Comparison of ENCODE assay signal across 19 cellular contexts in the genomic region with DNA sequence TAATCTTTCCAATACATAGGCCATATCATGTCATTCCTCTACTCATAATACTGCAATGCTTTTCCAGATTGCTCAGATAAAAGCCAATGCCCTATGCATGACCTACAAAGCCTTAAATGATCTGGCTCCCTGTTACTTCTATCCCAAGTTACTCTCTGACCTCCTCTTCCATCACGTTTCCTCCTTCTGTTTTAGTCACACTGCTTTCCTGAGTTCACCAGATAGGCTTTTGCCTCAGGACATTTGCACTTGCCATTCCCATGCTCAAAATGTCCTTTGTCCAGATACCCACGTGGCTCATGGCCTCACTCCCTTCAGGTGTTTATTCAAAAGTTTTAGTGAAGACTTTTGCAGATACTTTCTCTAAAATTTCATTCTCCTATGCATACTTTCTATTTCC.
DNase-seq lines count a peak whose midpoint lies in the region; ATAC-seq and TF ChIP-seq lines count a peak whose summit lies in the region.
"Had no signal": no experiment of that assay in that cellular context is flagged by ENCODE, and none has a peak within 500 bp of the region (broad histone marks: within the 10 kb centered on the region; RNA-seq: fewer than 3 reads in every experiment).

No MANE protein-coding gene starts in this region.

- CTCF ChIA-PET in PC-3 (lab: Charles Lee): no interaction called here
- CTCF ChIA-PET in Panc1 (lab: Charles Lee): no interaction called here
- CTCF ChIA-PET in CD4-positive, alpha-beta T cell (lab: Charles Lee): no interaction called here

- H3K4me1 ChIP-seq in PC-3 (ENCODE audit: insufficient read depth, low read length): peaks cover 41% of the 10 kb centered on the region
- H3K4me1 ChIP-seq in Panc1 (ENCODE audit: control insufficient read depth, insufficient read depth, low read length): no peaks in the 10 kb centered on the region
- peaks cover 1% of the 10 kb centered on the region for H3K4me1 ChIP-seq in mesenchymal stem cell (ENCODE audit: control insufficient read depth, insufficient read depth, low read depth, low read length)
- H3K4me1 ChIP-seq: BE2C, Caco-2 had no signal

- H3K79me1 ChIP-seq in mesenchymal stem cell (replicated peaks; ENCODE audit: low read length, poor library complexity, severe bottlenecking): no peaks in the 10 kb centered on the region

- H3K27me3 ChIP-seq in PC-3 (ENCODE audit: low read length) (no peaks in the 10 kb centered on the region), Panc1 (ENCODE audit: control insufficient read depth, insufficient read depth, low read length) (no peaks in the 10 kb centered on the region), mesenchymal stem cell (ENCODE audit: control insufficient read depth in 1 of 2, insufficient read depth in 1 of 2, low read length in 2 of 2) (no peaks in the 10 kb centered on the region)
- H3K27me3 ChIP-seq in CD4-positive, alpha-beta T cell (ENCODE audit: control insufficient read depth, insufficient read depth, low read length): no peaks in the 10 kb centered on the region
- H3K27me3 ChIP-seq: BE2C, BLaER1 had no signal

- DNase-seq in PC-3 (no peak), Panc1 (ENCODE audit: low read depth, low spot score) (no peak), mesenchymal stem cell (no peak), posterior cingulate gyrus (no peak), left cardiac atrium (no peak)
- no peak for DNase-seq in CD4-positive, alpha-beta T cell
- DNase-seq: 8988T; ACHN; BE2C; C1 segment of cervical spinal cord; Caco-2; Calu3; CD4-positive, CD25-positive, alpha-beta regulatory T cell; CD8-positive, alpha-beta T cell; DMS79 treated with DMSO at 0.1 percent for 48 hours; GF-D8 had no signal

- H3K27ac ChIP-seq in PC-3 (ENCODE audit: low read length): peak overlapping the region; percentile 33
- peak overlapping the region; percentile 42; the same call in 1 of the 2 replicates for H3K27ac ChIP-seq in Panc1 (ENCODE audit: low read length)
- no peak overlapping the region for H3K27ac ChIP-seq in mesenchymal stem cell (ENCODE audit: low read length, poor library complexity, severe bottlenecking)
- H3K27ac ChIP-seq in CD4-positive, alpha-beta T cell (ENCODE audit: low read depth, low read length): no peak overlapping the region
- H3K27ac ChIP-seq: BLaER1 had no signal

- H2AK5ac ChIP-seq in mesenchymal stem cell (ENCODE audit: low read length, severe bottlenecking): peak overlapping the region; percentile 79

- no peak overlapping the region for H3K4ac ChIP-seq in mesenchymal stem cell (ENCODE audit: low read depth in 1 of 2, low read length in 2 of 2)

- peak overlapping the region; percentile 69 for H3K4me2 ChIP-seq in PC-3 (ENCODE audit: low read length)
- no peak overlapping the region for H3K4me2 ChIP-seq in mesenchymal stem cell (ENCODE audit: low read length, poor library complexity, severe bottlenecking)
- H3K4me2 ChIP-seq: BLaER1 had no signal

- H4K20me1 ChIP-seq in PC-3 (ENCODE audit: low read length): no peaks in the 10 kb centered on the region
- H4K20me1 ChIP-seq: BLaER1 had no signal

- H2BK12ac ChIP-seq in mesenchymal stem cell (ENCODE audit: low read length in 2 of 2): no peak overlapping the region

- H4K91ac ChIP-seq in mesenchymal stem cell (ENCODE audit: low read length): no peak overlapping the region

- H3K36me3 Mint-ChIP-seq in CD4-positive, alpha-beta T cell (ENCODE audit: low read depth): no peaks in the 10 kb centered on the region
- H3K36me3 Mint-ChIP-seq: CD14-positive monocyte; CD4-positive, CD25-positive, alpha-beta regulatory T cell; CD8-positive, alpha-beta T cell had no signal

- H2BK15ac ChIP-seq in mesenchymal stem cell (ENCODE audit: low read depth, poor library complexity, severe bottlenecking): no peak overlapping the region

- ATAC-seq in PC-3 (no peak), Panc1 (no peak), GM19395 (IDR thresholded peaks at IDR 0.05; ENCODE audit: unreplicated experiment) (no peak), left cardiac atrium (no peak)
- ATAC-seq in CD4-positive, alpha-beta T cell (ENCODE audit: poor library complexity): no peak
- ATAC-seq: CD8-positive, alpha-beta T cell had no signal

- BruUV-seq in PC-3 (replicated peaks; lab: Mats Ljungman, UMichigan) (no TSS peak), Panc1 (replicated peaks; lab: Mats Ljungman, UMichigan) (no TSS peak)

- WGBS in mesenchymal stem cell: 68% methylated on average over 2 of the region's 2 CpGs

- no peaks in the 10 kb centered on the region for H3K4me1 Mint-ChIP-seq in CD4-positive, alpha-beta T cell (ENCODE audit: low read depth)
- H3K4me1 Mint-ChIP-seq: CD14-positive monocyte; CD4-positive, CD25-positive, alpha-beta regulatory T cell had no signal

- H3K9me2 ChIP-seq in PC-3 (replicated peaks; ENCODE audit: low read length): no peaks in the 10 kb centered on the region

- intact Hi-C loops in PC-3 (cut with micrococcal nuclease): loop anchor here (5.0 kb wide), 1 partner anchor 136 kb away; no protein-coding TSS in a partner anchor
- intact Hi-C loops in Panc1 (cut with micrococcal nuclease; ENCODE audit: unreplicated experiment): no loop called here
- intact Hi-C loops in posterior cingulate gyrus (cut with DNase I): no loop called here
- intact Hi-C loops in CD4-positive, alpha-beta T cell (cut with DNase I, micrococcal nuclease): no loop called here
- intact Hi-C loops in left cardiac atrium (cut with DNase I): no loop called here

- H3K23ac ChIP-seq in mesenchymal stem cell (ENCODE audit: low read length in 2 of 2): no peak overlapping the region

- no peak overlapping the region for H3K4me3 Mint-ChIP-seq in CD4-positive, alpha-beta T cell
- H3K4me3 Mint-ChIP-seq: CD14-positive monocyte; CD4-positive, CD25-positive, alpha-beta regulatory T cell; CD8-positive, alpha-beta T cell had no signal

- H3K36me3 ChIP-seq in PC-3 (ENCODE audit: low read depth, low read length) (no peaks in the 10 kb centered on the region), Panc1 (ENCODE audit: control insufficient read depth, insufficient read depth, low read length) (no peaks in the 10 kb centered on the region), mesenchymal stem cell (ENCODE audit: control insufficient read depth in 1 of 2, insufficient read depth in 2 of 2, low read depth in 1 of 2, low read length in 2 of 2) (no peaks in the 10 kb centered on the region)
- H3K36me3 ChIP-seq: BE2C, BLaER1 had no signal

- H3F3A ChIP-seq in PC-3 (ENCODE audit: low read length, unreplicated experiment): no peaks in the 10 kb centered on the region

- no peak overlapping the region for H4K8ac ChIP-seq in mesenchymal stem cell (ENCODE audit: low read length)

- H3K14ac ChIP-seq in mesenchymal stem cell (ENCODE audit: low read length in 2 of 2): no peak overlapping the region

- in situ Hi-C loops in Panc1 (cut with HindIII; ENCODE audit: low pct_unique_long_range_greater_than_20kb, low sequenced_read_pairs): no loop called here

- no peaks in the 10 kb centered on the region for H3K27me3 Mint-ChIP-seq in CD4-positive, alpha-beta T cell
- H3K27me3 Mint-ChIP-seq: CD4-positive, CD25-positive, alpha-beta regulatory T cell had no signal

- no peak overlapping the region for H3K27ac Mint-ChIP-seq in CD4-positive, alpha-beta T cell
- H3K27ac Mint-ChIP-seq: CD14-positive monocyte; CD4-positive, CD25-positive, alpha-beta regulatory T cell; CD8-positive, alpha-beta T cell had no signal

- H3K18ac ChIP-seq in mesenchymal stem cell (ENCODE audit: low read depth in 1 of 2, low read length in 2 of 2): no peak overlapping the region

- no peak overlapping the region for H2BK5ac ChIP-seq in mesenchymal stem cell (ENCODE audit: low read depth, low read length, poor library complexity, severe bottlenecking)

- H3K9me3 ChIP-seq in PC-3 (ENCODE audit: low read length) (no peaks in the 10 kb centered on the region), Panc1 (ENCODE audit: control insufficient read depth, insufficient read depth, low read depth, low read length) (no peaks in the 10 kb centered on the region), mesenchymal stem cell (ENCODE audit: control insufficient read depth, low read length) (peaks cover 13% of the 10 kb centered on the region)
- no peaks in the 10 kb centered on the region for H3K9me3 ChIP-seq in CD4-positive, alpha-beta T cell (ENCODE audit: control insufficient read depth, low read length)

- H2BK120ac ChIP-seq in mesenchymal stem cell (ENCODE audit: low read depth, low read length): no peak overlapping the region

- no peaks in the 10 kb centered on the region for H3K9me3 Mint-ChIP-seq in CD4-positive, alpha-beta T cell
- H3K9me3 Mint-ChIP-seq: CD8-positive, alpha-beta T cell had no signal

- H3K4me3 ChIP-seq in PC-3 (ENCODE audit: low read length) (no peak overlapping the region), Panc1 (ENCODE audit: low read depth in 2 of 2, low read length in 2 of 2) (no peak overlapping the region), mesenchymal stem cell (ENCODE audit: insufficient read depth in 1 of 2, low read depth in 1 of 2, low read length in 2 of 2) (no peak overlapping the region)
- H3K4me3 ChIP-seq: BLaER1 had no signal

- H3K9ac ChIP-seq in PC-3 (ENCODE audit: low read length) (no peak overlapping the region), mesenchymal stem cell (ENCODE audit: low read length) (no peak overlapping the region)
- H3K9ac ChIP-seq: BLaER1 had no signal

- no peaks in the 10 kb centered on the region for H3K79me2 ChIP-seq in PC-3 (ENCODE audit: low read length)

- TF ChIP-seq CTCF in PC-3 (conservative IDR thresholded peaks at IDR 0.05; ENCODE audit: low read depth, low read length) (no peak), Panc1 (IDR thresholded peaks at IDR 0.05) (no peak)
- TF ChIP-seq CTCF in CD4-positive, alpha-beta T cell (IDR thresholded peaks at IDR 0.05): no peak

- POLR2A ChIA-PET in PC-3 (lab: Charles Lee; ENCODE audit: unreplicated experiment): no interaction called here
- POLR2A ChIA-PET in Panc1 (lab: Charles Lee): interaction anchor here (0.6 kb wide), 1 partner anchor 128 kb away, joined by 3 read pairs; no protein-coding TSS in a partner anchor
- POLR2A ChIA-PET in CD4-positive, alpha-beta T cell (lab: Charles Lee): no interaction called here

- H2AFZ ChIP-seq in PC-3 (ENCODE audit: low read length): no peak overlapping the region
- no peak overlapping the region for H2AFZ ChIP-seq in mesenchymal stem cell (ENCODE audit: low read depth, low read length)

Comparison
In these comparisons a context has a peak if more than half of its experiments do, and no peak if none do; other contexts are left out.
1. H3K27ac ChIP-seq: peak in PC-3 (single experiment) and Panc1 (single experiment); none in mesenchymal stem cell (single experiment) and CD4-positive, alpha-beta T cell (single experiment).